ENCODE assay signal across 26 cellular contexts in the genomic region with DNA sequence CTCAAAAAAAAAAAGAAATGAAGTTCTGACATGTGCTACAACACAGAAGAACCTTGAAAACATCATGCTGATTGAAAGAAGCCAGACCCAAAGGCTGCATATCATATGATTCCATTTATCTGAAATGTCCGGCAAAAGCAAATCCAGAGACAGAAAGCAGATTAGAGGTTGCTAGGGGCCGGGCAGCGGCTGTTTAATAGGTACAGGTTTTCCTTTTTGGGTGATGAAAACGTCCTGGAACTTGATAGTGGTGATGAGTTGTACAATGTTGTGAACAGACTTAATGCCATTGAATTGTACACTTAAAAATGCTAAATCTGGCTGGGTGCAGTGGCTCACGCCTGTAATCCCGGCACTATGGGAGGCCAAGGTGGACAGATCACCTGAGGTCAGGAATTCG.
"Had no signal": no experiment of that assay in that cellular context is flagged by ENCODE, and none has a peak within 500 bp of the region (broad histone marks: within the 10 kb centered on the region; RNA-seq: fewer than 3 reads in every experiment).

No MANE protein-coding gene starts in this region.

- DNase-seq: stimulated activated CD4-positive, alpha-beta T cell treated with anti-CD3 and anti-CD28 coated beads, Interleukin-2, amount 100 ng/mL, for 48 hours; stimulated activated CD4-positive, alpha-beta T cell treated with anti-CD3 and anti-CD28 coated beads, Interleukin-4, amount 100 ng/mL, for 1 hour; stimulated activated CD4-positive, alpha-beta T cell treated with anti-CD3 and anti-CD28 coated beads, Interleukin-4, amount 100 ng/mL, for 24 hours; stimulated activated CD4-positive, alpha-beta T cell treated with anti-CD3 and anti-CD28 coated beads, Interleukin-4, amount 100 ng/mL, for 4 hours; stimulated activated CD8-positive, alpha-beta memory T cell treated with anti-CD3 and anti-CD28 coated beads, Interleukin-4, amount 100 ng/mL, for 48 hours; stimulated activated naive B cell treated with anti-CD40 and anti-IgM and Interleukin-4, amounts not matched to agents 10 μg/mL and 1 μg/mL and 100 μg/mL, for 72 hours; stimulated activated naive CD4-positive, alpha-beta T cell; stimulated activated naive CD4-positive, alpha-beta T cell treated with Interleukin-2 at 50 U/mL for 16 hours; stimulated activated naive CD8-positive, alpha-beta T cell treated with anti-CD3 and anti-CD28 coated beads, Interleukin-15, amount 100 ng/mL, for 72 hours; stimulated activated naive CD8-positive, alpha-beta T cell treated with anti-CD3 and anti-CD28 coated beads, Interleukin-15, Interleukin-2, amounts not matched to agents 100 U/mL and 50 U/mL, for 24 hours; stomach; substantia nigra; testis; thyroid gland; tibial artery; transverse colon; trophoblast cell; upper lobe of left lung; upper lobe of right lung; uterus had no signal

- H3K27ac ChIP-seq: stomach, suprapubic skin, testis, thoracic aorta, thyroid gland, tibial artery, tibial nerve, transverse colon, upper lobe of left lung, upper lobe of right lung, uterus, vagina had no signal

- H3K4me3 ChIP-seq: stomach, suprapubic skin, testis, thoracic aorta, thyroid gland, tibial artery, tibial nerve, transverse colon, upper lobe of left lung, upper lobe of right lung, uterus, vagina had no signal

- H3K36me3 ChIP-seq: stomach, suprapubic skin, thyroid gland, tibial nerve, transverse colon, upper lobe of left lung, upper lobe of right lung, uterus, vagina had no signal

- H3K27me3 ChIP-seq: stomach, testis, thyroid gland, tibial artery, tibial nerve, transverse colon, upper lobe of left lung, upper lobe of right lung, uterus, vagina had no signal

- H3K4me1 ChIP-seq: suprapubic skin, testis, upper lobe of right lung, uterus had no signal

- H3K9me3 ChIP-seq: stomach, suprapubic skin, testis, thoracic aorta, thyroid gland, tibial artery, tibial nerve, transverse colon, upper lobe of left lung, upper lobe of right lung, uterus, vagina had no signal

- ATAC-seq: stimulated activated effector memory CD8-positive, alpha-beta T cell treated with anti-CD3 and anti-CD28 coated beads, Interleukin-12 subunit alpha, Interleukin-12 subunit beta, amount 100 ng/mL, for 72 hours; stimulated activated memory B cell treated with anti-CD40 and anti-IgM and Interleukin-4, amounts not matched to agents 10 μg/mL and 1 μg/mL and 100 μg/mL, for 72 hours; stimulated activated naive B cell treated with anti-CD40 and anti-IgM and Interleukin-4, amounts not matched to agents 10 μg/mL and 1 μg/mL and 100 μg/mL, for 72 hours; stimulated activated naive CD8-positive, alpha-beta T cell treated with anti-CD3 and anti-CD28 coated beads, Interleukin-15, amount 100 ng/mL, for 72 hours; stimulated activated naive CD8-positive, alpha-beta T cell treated with anti-CD3 and anti-CD28 coated beads, Interleukin-15, Interleukin-2, amounts not matched to agents 100 U/mL and 50 U/mL, for 24 hours; upper lobe of right lung had no signal
